2 cellular contexts compared by ENCODE assay signal in the genomic region with DNA sequence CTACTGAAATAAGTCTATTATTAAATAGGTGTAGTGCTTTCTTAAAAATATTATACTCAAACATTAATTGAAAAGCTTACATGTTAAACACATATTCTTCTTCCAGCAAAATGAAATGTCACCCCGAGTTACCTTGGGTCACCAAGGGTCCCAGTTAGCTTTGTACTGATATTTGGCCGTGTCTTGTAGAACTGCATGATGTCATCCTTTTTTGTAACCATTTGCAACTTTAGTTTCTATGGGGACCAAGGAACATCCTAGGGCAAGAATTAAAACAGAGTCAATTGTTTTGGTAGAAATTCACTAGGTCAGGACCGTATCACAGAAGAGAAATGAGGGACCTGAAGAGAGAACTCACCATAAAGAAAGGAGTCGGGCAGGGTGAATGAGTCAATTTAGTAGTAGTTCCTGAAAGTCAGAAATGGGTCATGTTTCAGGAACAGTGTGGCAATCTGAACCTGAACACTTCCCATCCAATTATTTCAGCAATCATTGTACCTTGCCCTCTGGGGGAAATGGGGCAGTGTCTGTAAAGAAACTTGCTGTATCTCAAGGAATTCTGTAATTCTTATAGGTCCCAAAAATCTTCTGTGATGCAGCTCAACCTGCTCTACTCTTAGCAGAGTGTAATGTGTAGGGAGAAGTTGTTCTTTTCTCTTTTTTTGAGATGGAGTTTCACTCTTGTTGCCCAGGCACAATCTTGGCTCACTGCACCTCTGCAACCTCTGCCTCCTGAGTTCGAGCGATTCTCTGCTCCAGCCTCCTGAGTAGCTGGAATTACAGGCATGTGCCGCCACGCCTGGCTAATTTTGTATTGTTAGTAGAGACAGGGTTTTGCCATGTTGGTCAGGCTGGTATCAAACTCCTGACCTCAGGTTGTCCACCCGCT.
A peak's percentile ranks its signal among the peaks of the same experiment; 100 is the strongest.
TF ChIP-seq lines count a peak whose summit lies in the region.

No MANE protein-coding gene starts in this region.

TF ChIP-seq in K562, 482 proteins besides CTCF, POLR2A, EP300 and RAD21:
- TF ChIP-seq ATF3 (IDR thresholded peaks at IDR 0.05) = peak; percentile 47
- no peak for TF ChIP-seq ATF3 (CRISPR knock-in tag; conservative IDR thresholded peaks at IDR 0.05)
- no peak for TF ChIP-seq MAFK (IDR thresholded peaks at IDR 0.05; ENCODE audit: low read length)
- TF ChIP-seq GTF2E2 (tag; IDR thresholded peaks at IDR 0.05) = no peak
- no peak for TF ChIP-seq MECOM (CRISPR knock-in tag; IDR thresholded peaks at IDR 0.05)
- no peak for TF ChIP-seq JUNB (CRISPR knock-in tag; conservative IDR thresholded peaks at IDR 0.05)
- no peak for TF ChIP-seq GTF2F1 (IDR thresholded peaks at IDR 0.05; ENCODE audit: low read depth, low read length)
- TF ChIP-seq, protein P1, sequence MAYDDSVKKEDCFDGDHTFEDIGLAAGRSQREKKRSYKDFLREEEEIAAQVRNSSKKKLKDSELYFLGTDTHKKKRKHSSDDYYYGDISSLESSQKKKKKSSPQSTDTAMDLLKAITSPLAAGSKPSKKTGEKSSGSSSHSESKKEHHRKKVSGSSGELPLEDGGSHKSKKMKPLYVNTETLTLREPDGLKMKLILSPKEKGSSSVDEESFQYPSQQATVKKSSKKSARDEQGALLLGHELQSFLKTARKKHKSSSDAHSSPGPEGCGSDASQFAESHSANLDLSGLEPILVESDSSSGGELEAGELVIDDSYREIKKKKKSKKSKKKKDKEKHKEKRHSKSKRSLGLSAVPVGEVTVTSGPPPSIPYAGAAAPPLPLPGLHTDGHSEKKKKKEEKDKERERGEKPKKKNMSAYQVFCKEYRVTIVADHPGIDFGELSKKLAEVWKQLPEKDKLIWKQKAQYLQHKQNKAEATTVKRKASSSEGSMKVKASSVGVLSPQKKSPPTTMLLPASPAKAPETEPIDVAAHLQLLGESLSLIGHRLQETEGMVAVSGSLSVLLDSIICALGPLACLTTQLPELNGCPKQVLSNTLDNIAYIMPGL (CRISPR knock-in tag; IDR thresholded peaks at IDR 0.05) = no peak
- TF ChIP-seq ZFP1 (CRISPR knock-in tag; IDR thresholded peaks at IDR 0.05) = no peak
- TF ChIP-seq ATF7 (IDR thresholded peaks at IDR 0.05) = peak; percentile 37; the same call in 1 of the 2 replicates
- TF ChIP-seq MTA1 (IDR thresholded peaks at IDR 0.05; ENCODE audit: borderline replicate concordance) = no peak
- no peak for TF ChIP-seq FUS (optimal IDR thresholded peaks at IDR 0.05; ENCODE audit: low read depth, low read length)
- no peak for TF ChIP-seq GABPB2 (CRISPR knock-in tag; conservative IDR thresholded peaks at IDR 0.05)
- TF ChIP-seq ELK3 (CRISPR knock-in tag; IDR thresholded peaks at IDR 0.05) = no peak
- TF ChIP-seq RBM14 (IDR thresholded peaks at IDR 0.05; ENCODE audit: borderline replicate concordance, insufficient read depth, low read depth, low read length) = no peak
- TF ChIP-seq RFX1 (IDR thresholded peaks at IDR 0.05) = 0 out of 2 replicates have a peak, but pooled peaks have one; percentile 8

TF ChIP-seq in liver, 16 proteins besides CTCF, POLR2A, EP300 and RAD21:
- TF ChIP-seq FOXA1 (IDR thresholded peaks at IDR 0.05) (peak; percentile 30), HNF4G (IDR thresholded peaks at IDR 0.05) (peak; percentile 86), REST (IDR thresholded peaks at IDR 0.05) (peak; percentile 52), ATF3 (IDR thresholded peaks at IDR 0.05) (no peak), HNF4A (conservative IDR thresholded peaks at IDR 0.05) (peak; percentile 98 to 99), YY1 (IDR thresholded peaks at IDR 0.05) (peak; percentile 71), GABPA (IDR thresholded peaks at IDR 0.05 in 1 of 2, conservative IDR thresholded peaks at IDR 0.05 in 1 of 2) (peak in 1 of 2 donors; percentile 51), JUND (IDR thresholded peaks at IDR 0.05) (peak; percentile 86 to 96), SP1 (IDR thresholded peaks at IDR 0.05) (peak; percentile 56), TAF1 (conservative IDR thresholded peaks at IDR 0.05) (no peak), NR2F2 (IDR thresholded peaks at IDR 0.05) (no peak), FOXA2 (IDR thresholded peaks at IDR 0.05) (peak; percentile 62), RXRA (IDR thresholded peaks at IDR 0.05) (peak; percentile 75 to 86), EGR1 (IDR thresholded peaks at IDR 0.05; ENCODE audit: low read depth in 2 of 2) (peak in 1 of 2 donors; percentile 42)
- TF ChIP-seq, protein P2, sequence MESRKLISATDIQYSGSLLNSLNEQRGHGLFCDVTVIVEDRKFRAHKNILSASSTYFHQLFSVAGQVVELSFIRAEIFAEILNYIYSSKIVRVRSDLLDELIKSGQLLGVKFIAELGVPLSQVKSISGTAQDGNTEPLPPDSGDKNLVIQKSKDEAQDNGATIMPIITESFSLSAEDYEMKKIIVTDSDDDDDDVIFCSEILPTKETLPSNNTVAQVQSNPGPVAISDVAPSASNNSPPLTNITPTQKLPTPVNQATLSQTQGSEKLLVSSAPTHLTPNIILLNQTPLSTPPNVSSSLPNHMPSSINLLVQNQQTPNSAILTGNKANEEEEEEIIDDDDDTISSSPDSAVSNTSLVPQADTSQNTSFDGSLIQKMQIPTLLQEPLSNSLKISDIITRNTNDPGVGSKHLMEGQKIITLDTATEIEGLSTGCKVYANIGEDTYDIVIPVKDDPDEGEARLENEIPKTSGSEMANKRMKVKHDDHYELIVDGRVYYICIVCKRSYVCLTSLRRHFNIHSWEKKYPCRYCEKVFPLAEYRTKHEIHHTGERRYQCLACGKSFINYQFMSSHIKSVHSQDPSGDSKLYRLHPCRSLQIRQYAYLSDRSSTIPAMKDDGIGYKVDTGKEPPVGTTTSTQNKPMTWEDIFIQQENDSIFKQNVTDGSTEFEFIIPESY (IDR thresholded peaks at IDR 0.05) = peak; percentile 73
- TF ChIP-seq, protein P3, sequence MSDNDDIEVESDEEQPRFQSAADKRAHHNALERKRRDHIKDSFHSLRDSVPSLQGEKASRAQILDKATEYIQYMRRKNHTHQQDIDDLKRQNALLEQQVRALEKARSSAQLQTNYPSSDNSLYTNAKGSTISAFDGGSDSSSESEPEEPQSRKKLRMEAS (IDR thresholded peaks at IDR 0.05) = peak; percentile 88
